18 cellular contexts compared by ENCODE assay signal in the genomic region with DNA sequence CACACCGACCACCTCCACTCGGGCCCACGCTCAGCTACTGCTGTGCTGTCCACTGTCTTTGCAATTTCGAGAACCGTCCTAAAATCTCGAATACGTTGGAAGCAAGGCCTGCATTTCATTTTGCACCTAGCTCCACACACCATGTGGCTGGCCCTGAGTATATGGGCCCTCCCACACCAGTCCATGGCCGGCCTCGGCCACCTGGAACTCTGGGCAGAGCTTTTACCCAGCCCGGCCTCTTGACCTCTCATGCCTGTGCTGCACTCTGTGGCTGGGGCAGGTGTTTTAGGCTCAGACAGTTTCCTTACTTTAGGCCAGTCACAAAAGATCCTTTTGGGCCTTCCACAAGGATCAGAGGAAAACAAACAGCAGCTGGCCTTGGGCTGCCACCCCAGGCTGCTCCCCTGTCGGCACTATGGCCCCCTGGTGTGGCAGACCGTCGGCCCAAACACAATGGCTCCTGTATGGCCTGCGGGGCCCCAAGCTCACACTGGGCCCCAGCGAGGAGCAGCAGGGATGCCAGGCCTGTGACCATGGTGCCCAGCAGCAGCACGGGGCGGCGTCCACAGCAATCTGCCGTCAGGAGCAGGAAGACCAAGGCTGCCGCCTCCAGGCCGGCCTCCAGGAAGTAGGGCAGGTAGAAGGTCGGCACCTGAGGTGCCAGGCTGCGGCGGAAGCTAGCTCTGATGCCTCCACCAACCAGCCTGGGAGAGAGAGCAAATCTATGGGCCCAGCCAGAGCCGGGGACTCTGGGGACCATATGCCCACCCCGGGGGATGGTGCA. TPM values are rescaled to one million over a fixed set of nuclear protein-coding genes. Genes with fewer than 3 reads are reported as not detected.
DNase-seq lines count a peak whose midpoint lies in the region; ATAC-seq and TF ChIP-seq lines count a peak whose summit lies in the region.
"Had no signal": no experiment of that assay in that cellular context is flagged by ENCODE, and none has a peak within 500 bp of the region (broad histone marks: within the 10 kb centered on the region; RNA-seq: fewer than 3 reads in every experiment).

No MANE protein-coding gene starts in this region.

- H3K9me3 ChIP-seq in endodermal cell (ENCODE audit: control insufficient read depth, low read length) (peaks cover 4% of the 10 kb centered on the region), colonic mucosa (no peaks in the 10 kb centered on the region)

- TF ChIP-seq CTCF in endodermal cell (conservative IDR thresholded peaks at IDR 0.05) (no peak), colonic mucosa (IDR thresholded peaks at IDR 0.05) (no peak)

- peaks cover 39% of the 10 kb centered on the region for H3K27me3 Mint-ChIP-seq in endodermal cell (ENCODE audit: insufficient read depth)

- no peaks in the 10 kb centered on the region for H3K36me3 ChIP-seq in endodermal cell (ENCODE audit: control insufficient read depth, insufficient read depth, low read length)
- H3K36me3 ChIP-seq in colonic mucosa, result no peaks in the 10 kb centered on the region

- H3K4me1 ChIP-seq in endodermal cell (ENCODE audit: control insufficient read depth, insufficient read depth, low read length) (no peaks in the 10 kb centered on the region), colonic mucosa (no peaks in the 10 kb centered on the region)

- no peak overlapping the region for H3K27ac ChIP-seq in endodermal cell (ENCODE audit: low read depth, low read length)
- no peak overlapping the region for H3K27ac ChIP-seq in colonic mucosa

- no peak overlapping the region for H3K4me3 Mint-ChIP-seq in endodermal cell
- H3K4me3 Mint-ChIP-seq: CD4-positive, CD25-positive, alpha-beta regulatory T cell had no signal

- H3K4me3 ChIP-seq in endodermal cell (ENCODE audit: low read length), result no peak overlapping the region
- H3K4me3 ChIP-seq in colonic mucosa, result no peak overlapping the region
- H3K4me3 ChIP-seq: GM12878 had no signal

- H3K27me3 ChIP-seq in endodermal cell (ENCODE audit: control insufficient read depth, insufficient read depth, low read length, poor library complexity, severe bottlenecking) (peaks cover 30% of the 10 kb centered on the region), colonic mucosa (peaks cover 43% of the 10 kb centered on the region)

- 86 to 90% methylated on average over 20 to 26 of the region's 26 CpGs for WGBS in endodermal cell (ENCODE audit: insufficient coverage in 1 of 2, insufficient read length in 1 of 2), 2 experiments

- intact Hi-C loops in sciatic nerve (cut with DNase I) (no loop called here), colonic mucosa (cut with DNase I) (no loop called here)

- no peaks in the 10 kb centered on the region for H3K36me3 Mint-ChIP-seq in endodermal cell (ENCODE audit: low read depth)
- H3K36me3 Mint-ChIP-seq: CD4-positive, CD25-positive, alpha-beta regulatory T cell had no signal

- ATAC-seq in sciatic nerve, result no peak
- ATAC-seq: GM12878 had no signal

- DNase-seq in SHP77 treated with DMSO at 0.1 percent for 48 hours (lab: John Stamatoyannopoulos, UW), result peak; percentile 17
- DNase-seq in SHP77 (lab: John Stamatoyannopoulos, UW), result no peak
- peak; percentile 51 for DNase-seq in LHCN-M2 (ENCODE audit: low read depth)
- DNase-seq in endodermal cell, result peak; percentile 44
- DNase-seq in sciatic nerve (ENCODE audit: low spot score), result peak; percentile 53
- DNase-seq in NCI-H1930 (lab: John Stamatoyannopoulos, UW), result no peak
- no peak for DNase-seq in iPS-NIHi7 (ENCODE audit: extremely low spot score)
- DNase-seq in colonic mucosa, result no peak
- DNase-seq: AML-193; Calu3; CD4-positive, CD25-positive, alpha-beta regulatory T cell; DMS79; Kasumi-1; NCI-H1417 treated with DMSO at 0.1 percent for 48 hours; NCI-H2081 treated with DMSO at 0.1 percent for 48 hours; NCI-H345; SIG-M5 had no signal

- peaks cover 3% of the 10 kb centered on the region for H3K9me3 Mint-ChIP-seq in endodermal cell

- no peak overlapping the region for H3K27ac Mint-ChIP-seq in endodermal cell

- H3K9ac ChIP-seq in endodermal cell (ENCODE audit: extremely low read depth, low read length, poor library complexity, severe bottlenecking), result no peak overlapping the region
- no peak overlapping the region for H3K9ac ChIP-seq in colonic mucosa (ENCODE audit: low read depth in 2 of 2, low read length in 2 of 2)

- H3K4me1 Mint-ChIP-seq in endodermal cell, result peaks cover 2% of the 10 kb centered on the region

RNA-seq across cellular contexts. Expression of gene SLC22A31, which starts 2.5 kb away (rescaled TPM):
- total RNA-seq in LHCN-M2 (2014; rRNA removed), result 0.06 TPM in 1 of 2 replicates, not detected in the other
- 0.11 TPM for polyA plus RNA-seq in LHCN-M2 (2012)
- total RNA-seq in endodermal cell, result 10 to 100 TPM in 1 of 2 donors, 1 to 10 TPM in 1; 9.7 to 33.9 TPM
- 1.7 TPM for polyA plus RNA-seq in endodermal cell (2013, experiment 1 of 2)
- polyA plus RNA-seq in endodermal cell (2013, experiment 2 of 2), result 1.6 TPM
- 0.98 TPM for total RNA-seq in sciatic nerve
- 1 to 10 TPM in 1 of 2 donors, not detected in 1; 1.3 TPM for total RNA-seq in colonic mucosa
- total RNA-seq: CD4-positive, CD25-positive, alpha-beta regulatory T cell; GM12878 had no signal

RNA-seq across cellular contexts. Expression of gene ZNF778, which starts 19.7 kb away (rescaled TPM):
- 7.6 and 9.0 TPM in 2 replicates for total RNA-seq in LHCN-M2 (2014; rRNA removed)
- polyA plus RNA-seq in LHCN-M2 (2012), result 4.0 TPM
- total RNA-seq in endodermal cell, result 10 to 100 TPM; 13.0 to 16.3 TPM
- 12.3 TPM for polyA plus RNA-seq in endodermal cell (2013, experiment 1 of 2)
- polyA plus RNA-seq in endodermal cell (2013, experiment 2 of 2), result 12.5 TPM
- total RNA-seq in sciatic nerve, result 9.8 TPM
- total RNA-seq in colonic mucosa, result 1 to 10 TPM; 3.9 to 6.4 TPM

RNA-seq across cellular contexts. Expression of gene CDH15, which starts 26.3 kb away (rescaled TPM):
- total RNA-seq in LHCN-M2 (2014; rRNA removed), result 186 and 201 TPM in 2 replicates
- 129 TPM for polyA plus RNA-seq in LHCN-M2 (2012)
- under 1 TPM; 0.11 to 0.15 TPM for total RNA-seq in endodermal cell
- polyA plus RNA-seq in endodermal cell (2013, experiment 1 of 2), result 0.89 TPM
- polyA plus RNA-seq in endodermal cell (2013, experiment 2 of 2), result 0.70 TPM
- total RNA-seq in sciatic nerve, result 1.2 TPM
- total RNA-seq in colonic mucosa, result not detected
- total RNA-seq: Calu3 had no signal
- polyA plus RNA-seq: CD4-positive, CD25-positive, alpha-beta regulatory T cell had no signal

Comparison
In these comparisons a context has a peak if more than half of its experiments do, and no peak if none do; other contexts are left out.
1. DNase-seq: peak in SHP77 treated with DMSO at 0.1 percent for 48 hours (single experiment), LHCN-M2 (single experiment), endodermal cell (single experiment) and sciatic nerve (single experiment); none in SHP77 (0 of 2), NCI-H1930 (0 of 2), iPS-NIHi7 (single experiment) and colonic mucosa (single experiment).
2. RNA of gene CDH15, which starts 26.3 kb away (total RNA-seq): 186 to 201 TPM in LHCN-M2; 1.2 TPM in sciatic nerve (single experiment), 0.11 to 0.15 TPM in endodermal cell and not detected in colonic mucosa; every median in the first group is over 10 times any median in the second.